ENCODE assay signal across 21 cellular contexts in genomic region chr18:43116699-43117294, GRCh38. TPM values are rescaled to one million over a fixed set of nuclear protein-coding genes. Genes with fewer than 3 reads are reported as not detected.
DNase-seq lines count a peak whose midpoint lies in the region; ATAC-seq, FAIRE-seq and TF ChIP-seq lines count a peak whose summit lies in the region.
"Had no signal": no experiment of that assay in that cellular context is flagged by ENCODE, and none has a peak within 500 bp of the region (broad histone marks: within the 10 kb centered on the region; RNA-seq: fewer than 3 reads in every experiment).

No MANE protein-coding gene starts in this region.

- peak overlapping the region in 30 of 59 donors; percentile 10 to 67 (median 53) for H3K4me3 ChIP-seq in dorsolateral prefrontal cortex
- H3K4me3 ChIP-seq: BLaER1, GM12878 had no signal

- no peak for ATAC-seq in GM19328 (IDR thresholded peaks at IDR 0.05; ENCODE audit: unreplicated experiment)
- ATAC-seq: GM12878 had no signal

- peaks cover 0 to 46% (median 3%) of the 10 kb centered on the region in 45 donors for H3K27me3 ChIP-seq in dorsolateral prefrontal cortex
- H3K27me3 ChIP-seq: BE2C, BLaER1 had no signal

- in situ Hi-C loops in G401 (cut with HindIII; ENCODE audit: low sequenced_read_pairs) = no loop called here

- peak; percentile 32 for FAIRE-seq in D721Med (lab: Jason Lieb, UNC)
- FAIRE-seq: A204.1, GM12878, GM12892, GM18507 had no signal

- intact Hi-C loops in dorsolateral prefrontal cortex (cut with DNase I) = no loop called here

- TF ChIP-seq CTCF in D721Med (IDR thresholded peaks at IDR 0.05; ENCODE audit: insufficient read depth, missing control alignments) = no peak
- no peak for TF ChIP-seq CTCF in dorsolateral prefrontal cortex (IDR thresholded peaks at IDR 0.05 in 54 of 56, conservative IDR thresholded peaks at IDR 0.05 in 2 of 56; ENCODE audit: low read depth in 1 of 56, partially characterized antibody in 56 of 56)

- peak overlapping the region in 11 of 59 donors; percentile 1 to 76 (median 34) for H3K27ac ChIP-seq in dorsolateral prefrontal cortex
- H3K27ac ChIP-seq: BLaER1 had no signal

- no peak for DNase-seq in D721Med (ENCODE audit: insufficient read length, low spot score)
- peak; percentile 64 for DNase-seq in G401 (ENCODE audit: low spot score)
- DNase-seq in dorsolateral prefrontal cortex = no peak
- no peak for DNase-seq in germinal center (ENCODE audit: low spot score)
- DNase-seq in NCI-H146 treated with DMSO at 0.1 percent for 48 hours (lab: John Stamatoyannopoulos, UW; ENCODE audit: unreplicated experiment) = no peak
- DNase-seq: 8988T; ACHN; BE2C; CD4-positive, alpha-beta memory T cell; CD4-positive, CD25-positive, alpha-beta regulatory T cell; CD8-positive, alpha-beta memory T cell; COR-L47; DMS79 treated with DMSO at 0.1 percent for 48 hours; GDM1 had no signal

RNA-seq across cellular contexts. Expression of gene RIT2, which starts 1.3 kb away (rescaled TPM):
- not detected in 2 replicates for total RNA-seq in G401 (2014; rRNA removed; shearing (Covaris generic))
- 10 to 100 TPM in 115 of 120 experiments, 1 to 10 TPM in 5; 3.9 to 54.6 (median 24.9) TPM for total RNA-seq in dorsolateral prefrontal cortex
- total RNA-seq: A673; CD4-positive, alpha-beta memory T cell; CD4-positive, CD25-positive, alpha-beta regulatory T cell; CD8-positive, alpha-beta memory T cell; GM12878 had no signal
